ENCODE assay signal across 1 cellular context in genomic region chr16:85220125-85220839, GRCh38.
A peak's percentile ranks its signal among the peaks of the same experiment; 100 is the strongest.
TF ChIP-seq lines count a peak whose summit lies in the region.

No MANE protein-coding gene starts in this region.

TF ChIP-seq in H1, 55 proteins besides CTCF, POLR2A, EP300 and RAD21 (continued from another document):
- TF ChIP-seq CHD7 (IDR thresholded peaks at IDR 0.05; ENCODE audit: insufficient replicate concordance, low read length) (no peak), GABPA (IDR thresholded peaks at IDR 0.05; ENCODE audit: borderline replicate concordance, insufficient read depth, low read length) (peak; percentile 55; the same call in 1 of the 2 replicates), CREB1 (IDR thresholded peaks at IDR 0.05) (no peak), BACH1 (IDR thresholded peaks at IDR 0.05; ENCODE audit: low read length) (no peak), JUND (IDR thresholded peaks at IDR 0.05; ENCODE audit: low read length) (no peak), CTBP2 (IDR thresholded peaks at IDR 0.05; ENCODE audit: borderline replicate concordance, insufficient read depth, insufficient read length, low read length) (no peak)
